Comparison of ENCODE assay signal across 1 cellular context in the genomic region with DNA sequence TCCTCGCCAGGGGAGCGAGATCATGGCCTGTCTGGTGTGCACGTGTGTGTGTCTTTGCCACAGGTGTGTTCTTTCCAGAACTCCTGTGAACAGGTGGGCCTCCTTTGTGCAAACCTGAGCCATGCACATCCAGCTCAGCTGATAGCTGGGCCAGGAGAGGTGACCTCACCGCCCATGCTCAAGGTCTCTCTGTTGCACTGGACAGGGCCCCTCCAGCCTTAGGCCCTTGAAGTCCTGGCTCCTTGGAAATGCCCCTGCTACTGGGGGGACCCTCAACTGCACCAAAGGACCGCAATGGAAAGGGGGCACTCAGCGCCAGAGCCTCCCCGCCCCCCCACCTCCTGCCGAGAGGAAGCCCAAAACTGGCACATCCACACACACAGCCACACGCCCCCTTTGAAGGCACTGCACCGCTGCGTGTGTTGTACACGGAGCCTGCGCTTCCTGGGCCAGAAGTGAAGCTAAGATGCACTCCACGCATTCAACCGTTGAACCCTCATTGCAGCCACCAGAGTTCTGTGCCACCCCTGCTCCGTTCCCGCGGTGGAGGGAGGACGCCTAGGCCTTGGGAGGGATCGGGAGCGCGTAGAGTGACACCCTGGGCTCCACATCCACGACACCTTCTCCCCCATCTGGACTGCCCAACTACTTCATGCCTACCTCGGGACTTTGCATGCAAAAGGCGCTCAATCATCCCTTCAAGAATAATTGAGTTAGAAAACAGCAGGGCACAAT.
TF ChIP-seq lines count a peak whose summit lies in the region.

No MANE protein-coding gene starts in this region.

TF ChIP-seq in GM23338, 12 proteins besides CTCF, POLR2A, EP300 and RAD21 (continued from another document):
- TF ChIP-seq, protein P1, sequence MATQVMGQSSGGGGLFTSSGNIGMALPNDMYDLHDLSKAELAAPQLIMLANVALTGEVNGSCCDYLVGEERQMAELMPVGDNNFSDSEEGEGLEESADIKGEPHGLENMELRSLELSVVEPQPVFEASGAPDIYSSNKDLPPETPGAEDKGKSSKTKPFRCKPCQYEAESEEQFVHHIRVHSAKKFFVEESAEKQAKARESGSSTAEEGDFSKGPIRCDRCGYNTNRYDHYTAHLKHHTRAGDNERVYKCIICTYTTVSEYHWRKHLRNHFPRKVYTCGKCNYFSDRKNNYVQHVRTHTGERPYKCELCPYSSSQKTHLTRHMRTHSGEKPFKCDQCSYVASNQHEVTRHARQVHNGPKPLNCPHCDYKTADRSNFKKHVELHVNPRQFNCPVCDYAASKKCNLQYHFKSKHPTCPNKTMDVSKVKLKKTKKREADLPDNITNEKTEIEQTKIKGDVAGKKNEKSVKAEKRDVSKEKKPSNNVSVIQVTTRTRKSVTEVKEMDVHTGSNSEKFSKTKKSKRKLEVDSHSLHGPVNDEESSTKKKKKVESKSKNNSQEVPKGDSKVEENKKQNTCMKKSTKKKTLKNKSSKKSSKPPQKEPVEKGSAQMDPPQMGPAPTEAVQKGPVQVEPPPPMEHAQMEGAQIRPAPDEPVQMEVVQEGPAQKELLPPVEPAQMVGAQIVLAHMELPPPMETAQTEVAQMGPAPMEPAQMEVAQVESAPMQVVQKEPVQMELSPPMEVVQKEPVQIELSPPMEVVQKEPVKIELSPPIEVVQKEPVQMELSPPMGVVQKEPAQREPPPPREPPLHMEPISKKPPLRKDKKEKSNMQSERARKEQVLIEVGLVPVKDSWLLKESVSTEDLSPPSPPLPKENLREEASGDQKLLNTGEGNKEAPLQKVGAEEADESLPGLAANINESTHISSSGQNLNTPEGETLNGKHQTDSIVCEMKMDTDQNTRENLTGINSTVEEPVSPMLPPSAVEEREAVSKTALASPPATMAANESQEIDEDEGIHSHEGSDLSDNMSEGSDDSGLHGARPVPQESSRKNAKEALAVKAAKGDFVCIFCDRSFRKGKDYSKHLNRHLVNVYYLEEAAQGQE (IDR thresholded peaks at IDR 0.05; ENCODE audit: unreplicated experiment) = no peak
- no peak for TF ChIP-seq NANOG (IDR thresholded peaks at IDR 0.05; ENCODE audit: borderline replicate concordance)
